9 cellular contexts compared by ENCODE assay signal in genomic region chr4:146545102-146545501, GRCh38. TPM values are rescaled to one million over a fixed set of nuclear protein-coding genes. Genes with fewer than 3 reads are reported as not detected.
DNase-seq lines count a peak whose midpoint lies in the region; FAIRE-seq and TF ChIP-seq lines count a peak whose summit lies in the region.
"Had no signal": no experiment of that assay in that cellular context is flagged by ENCODE, and none has a peak within 500 bp of the region (broad histone marks: within the 10 kb centered on the region; RNA-seq: fewer than 3 reads in every experiment).

No MANE protein-coding gene starts in this region.

- WGBS in testis, 2 donors: 66 to 71% methylated on average over 2 of the region's 2 CpGs

- H3K27ac ChIP-seq in testis: no peak overlapping the region

- intact Hi-C loops in testis (cut with DNase I; ENCODE audit: low total_unique reads): no loop called here

- H3K27me3 ChIP-seq in bronchial epithelial cell (ENCODE audit: control insufficient read depth, insufficient read depth, low read length) (no peaks in the 10 kb centered on the region), testis (no peaks in the 10 kb centered on the region)

- TF ChIP-seq CTCF in bronchial epithelial cell (IDR thresholded peaks at IDR 0.05; ENCODE audit: insufficient read depth, low read length, severe bottlenecking): peak; percentile 60
- no peak for TF ChIP-seq CTCF in testis (IDR thresholded peaks at IDR 0.05)

- in situ Hi-C loops in KBM-7 (cut with MboI; ENCODE audit: low pct_unique_long_range_greater_than_20kb, low sequenced_read_pairs): no loop called here

- no peak overlapping the region for H3K4me3 ChIP-seq in bronchial epithelial cell (ENCODE audit: low read depth, low read length)
- H3K4me3 ChIP-seq in testis: no peak overlapping the region

- no peak for FAIRE-seq in bronchial epithelial cell (lab: Jason Lieb, UNC)

- no peaks in the 10 kb centered on the region for H3K4me1 ChIP-seq in testis

- peak; percentile 11 for DNase-seq in SIG-M5 treated with dmso at 0.1 percent for 504 hours (lab: John Stamatoyannopoulos, UW; ENCODE audit: unreplicated experiment)
- DNase-seq in SIG-M5 (lab: John Stamatoyannopoulos, UW): no peak
- DNase-seq in KBM-7: peak; percentile 48
- DNase-seq in bronchial epithelial cell (ENCODE audit: low read depth): peak; percentile 45
- DNase-seq in testis: peak; percentile 34
- DNase-seq in NCI-H2107 (lab: John Stamatoyannopoulos, UW): no peak
- no peak for DNase-seq in activated naive CD4-positive, alpha-beta T cell treated with anti-CD3 and anti-CD28 coated beads, Interleukin-2, amount 50 U/mL, for 16 hours
- DNase-seq in stimulated activated naive CD4-positive, alpha-beta T cell (lab: John Stamatoyannopoulos, UW): no peak
- DNase-seq: DMS153 had no signal

- H3K9me3 ChIP-seq in testis: no peaks in the 10 kb centered on the region

- no peak for TF ChIP-seq POLR2A in testis (IDR thresholded peaks at IDR 0.05)

- H3K36me3 ChIP-seq in bronchial epithelial cell (ENCODE audit: control insufficient read depth, insufficient read depth, low read length): no peaks in the 10 kb centered on the region
- H3K36me3 ChIP-seq in testis (ENCODE audit: low read depth, missing control alignments): no peaks in the 10 kb centered on the region

RNA-seq across cellular contexts. Expression of gene SLC10A7, which starts 23.4 kb away (rescaled TPM):
- total RNA-seq in bronchial epithelial cell (7.4 and 10.4 TPM in 2 replicates), testis (10 to 100 TPM; 11.6 to 12.4 TPM)
- 6.4 TPM for polyA plus RNA-seq in testis (ENCODE audit: insufficient read depth, low read depth, low replicate concordance)

Comparison
In these comparisons a context has a peak if more than half of its experiments do, and no peak if none do; other contexts are left out.
1. DNase-seq: peak in SIG-M5 treated with dmso at 0.1 percent for 504 hours (single experiment), KBM-7 (single experiment), bronchial epithelial cell (single experiment) and testis (single experiment); none in SIG-M5 (single experiment), NCI-H2107 (single experiment), activated naive CD4-positive, alpha-beta T cell treated with anti-CD3 and anti-CD28 coated beads, Interleukin-2, amount 50 U/mL, for 16 hours (single experiment) and stimulated activated naive CD4-positive, alpha-beta T cell (0 of 6).